In genomic region chr19:32421589-32422361, GRCh38 we compare ENCODE assay signal across 8 cellular contexts. TPM values are rescaled to one million over a fixed set of nuclear protein-coding genes. Genes with fewer than 3 reads are reported as not detected.
DNase-seq lines count a peak whose midpoint lies in the region; ATAC-seq, FAIRE-seq and TF ChIP-seq lines count a peak whose summit lies in the region.
"Had no signal": no experiment of that assay in that cellular context is flagged by ENCODE, and none has a peak within 500 bp of the region (broad histone marks: within the 10 kb centered on the region; RNA-seq: fewer than 3 reads in every experiment).

No MANE protein-coding gene starts in this region.

- peaks cover 0 to 7% (median 6%) of the 10 kb centered on the region in 3 donors for H3K36me3 Mint-ChIP-seq in naive thymus-derived CD8-positive, alpha-beta T cell

- FAIRE-seq in D721Med (lab: Jason Lieb, UNC): no peak

- peaks cover 0 to 10% (median 0%) of the 10 kb centered on the region in 9 donors for H3K9me3 Mint-ChIP-seq in naive thymus-derived CD8-positive, alpha-beta T cell

- DNase-seq in GF-D8 (lab: John Stamatoyannopoulos, UW): peak; percentile 99
- peak; percentile 85 for DNase-seq in NOMO-1 treated with dmso at 0.1 percent for 144 hours (lab: John Stamatoyannopoulos, UW; ENCODE audit: unreplicated experiment)
- peak; percentile 82 for DNase-seq in amniotic epithelial cell (ENCODE audit: low read depth)
- DNase-seq in naive thymus-derived CD8-positive, alpha-beta T cell: peak in 1 of 10 donors; percentile 10
- DNase-seq in NCI-H1417 (lab: John Stamatoyannopoulos, UW): no peak
- DNase-seq in D721Med (ENCODE audit: insufficient read length, low spot score): no peak
- no peak for DNase-seq in COLO829 (ENCODE audit: low spot score)
- DNase-seq: NCI-H526 treated with DMSO at 0.1 percent for 48 hours had no signal

- peak in 1 of 2 donors; percentile 33 for ATAC-seq in naive thymus-derived CD8-positive, alpha-beta T cell

- peak overlapping the region; percentile 52 to 87 (median 79) for H3K27ac Mint-ChIP-seq in naive thymus-derived CD8-positive, alpha-beta T cell

- no peak for TF ChIP-seq CTCF in D721Med (IDR thresholded peaks at IDR 0.05; ENCODE audit: insufficient read depth, missing control alignments)

- peak overlapping the region in 9 of 10 donors; percentile 4 to 71 (median 35) for H3K4me3 Mint-ChIP-seq in naive thymus-derived CD8-positive, alpha-beta T cell

- H3K27me3 Mint-ChIP-seq in naive thymus-derived CD8-positive, alpha-beta T cell: no peaks in the 10 kb centered on the region

- POLR2A ChIA-PET in naive thymus-derived CD8-positive, alpha-beta T cell (lab: Charles Lee): interaction anchor here (1.2 kb wide), 1 partner anchor 16 kb away, joined by 12 read pairs; the partner anchor contains the start of gene DPY19L3

- H3K4me1 Mint-ChIP-seq in naive thymus-derived CD8-positive, alpha-beta T cell: peaks cover 12 to 17% (median 15%) of the 10 kb centered on the region in 4 donors

RNA-seq across cellular contexts. Expression of gene DPY19L3, which starts 16.2 kb away (rescaled TPM):
- 10 to 100 TPM; 23.8 to 24.3 TPM for total RNA-seq in naive thymus-derived CD8-positive, alpha-beta T cell
- polyA plus RNA-seq in naive thymus-derived CD8-positive, alpha-beta T cell: 1 to 10 TPM; 2.5 to 4.3 (median 3.9) TPM

Comparison
In these comparisons a context has a peak if more than half of its experiments do, and no peak if none do; other contexts are left out.
1. DNase-seq: peak in GF-D8 (single experiment), NOMO-1 treated with dmso at 0.1 percent for 144 hours (single experiment) and amniotic epithelial cell (single experiment); none in NCI-H1417 (0 of 3), D721Med (single experiment) and COLO829 (single experiment).